In genomic region chr17:51154176-51154575, GRCh38 we compare ENCODE assay signal across 8 cellular contexts. TPM values are rescaled to one million over a fixed set of nuclear protein-coding genes. Genes with fewer than 3 reads are reported as not detected.
DNase-seq lines count a peak whose midpoint lies in the region; ATAC-seq and TF ChIP-seq lines count a peak whose summit lies in the region.

No MANE protein-coding gene starts in this region.

- peaks cover 17% of the 10 kb centered on the region for H3K36me3 ChIP-seq in ACC112 (ENCODE audit: insufficient read depth, low read length)
- H3K36me3 ChIP-seq in HEK293 (ENCODE audit: control insufficient read depth in 2 of 2, insufficient read depth in 1 of 2, low read length in 2 of 2), result peaks cover 22 to 39% of the 10 kb centered on the region in 2 experiments
- peaks cover 14% of the 10 kb centered on the region for H3K36me3 ChIP-seq in lower lobe of right lung

- H3K27me3 ChIP-seq in ACC112 (ENCODE audit: insufficient read depth, low read length) (no peaks in the 10 kb centered on the region), lower lobe of right lung (ENCODE audit: low read depth) (no peaks in the 10 kb centered on the region)

- H3K9me3 ChIP-seq in HEK293 (ENCODE audit: control insufficient read depth, insufficient read depth, low read depth, low read length) (no peaks in the 10 kb centered on the region), lower lobe of right lung (no peaks in the 10 kb centered on the region)

- TF ChIP-seq CTCF in HEK293 (tag by site-specific recombination; IDR thresholded peaks at IDR 0.05), result no peak
- no peak for TF ChIP-seq CTCF in lower lobe of right lung (IDR thresholded peaks at IDR 0.05)

- DNase-seq in astrocyte of the hippocampus (ENCODE audit: low read depth, low spot score) (peak; percentile 21), lower lobe of right lung (no peak), NK-92 (lab: John Stamatoyannopoulos, UW; ENCODE audit: unreplicated experiment) (no peak)
- DNase-seq in activated T-cell treated with anti-CD3 and anti-CD28 coated beads, Interleukin-2, amount 50 U/mL, for 48 hours, result no peak
- no peak for DNase-seq in activated CD4-positive, alpha-beta T cell treated with anti-CD3 and anti-CD28 coated beads for 1 hour

- intact Hi-C loops in lower lobe of right lung (cut with DNase I), result loop anchor here (5.0 kb wide), 1 partner anchor 152 kb away; no protein-coding TSS in a partner anchor

- H3K4me1 ChIP-seq in ACC112 (ENCODE audit: control insufficient read depth, insufficient read depth, low read length, unreplicated experiment) (peaks cover 15% of the 10 kb centered on the region), HEK293 (ENCODE audit: control insufficient read depth, insufficient read depth, low read length) (peaks cover 4% of the 10 kb centered on the region; the same call in 1 of the 2 replicates), lower lobe of right lung (peaks cover 20% of the 10 kb centered on the region)

- H3K4me3 ChIP-seq in ACC112 (ENCODE audit: low read depth, low read length) (peak overlapping the region; percentile 82), HEK293 (ENCODE audit: low read depth, low read length) (peak overlapping the region; percentile 72), lower lobe of right lung (peak overlapping the region; percentile 67)

- H2AFZ ChIP-seq in ACC112 (ENCODE audit: low read length, unreplicated experiment), result peak overlapping the region; percentile 49

- POLR2A ChIA-PET in HEK293 (lab: Yijun Ruan, JAX), result interaction anchor here (0.5 to 3.8 kb wide), 6 partner anchors 9 to 132 kb away, joined by 3 to 36 read pairs (median 7); partner anchors contain the start of genes NME2 and SPAG9

- CTCF ChIA-PET in HEK293 (lab: Yijun Ruan, JAX), result interaction anchor here (0.6 to 3.8 kb wide), 8 partner anchors 12 to 527 kb away, joined by 3 to 107 read pairs (median 5); partner anchors contain the start of genes NME2, SPAG9 and UTP18

- peaks cover 50% of the 10 kb centered on the region for H3K79me2 ChIP-seq in ACC112 (ENCODE audit: control insufficient read depth, insufficient read depth, low read length, unreplicated experiment)

- H3K27ac ChIP-seq in ACC112 (ENCODE audit: low read depth, low read length) (peak overlapping the region; percentile 44), HEK293 (ENCODE audit: extremely low read depth, low read depth, low read length) (peak overlapping the region; percentile 76; the same call in 1 of the 2 replicates), lower lobe of right lung (peak overlapping the region; percentile 81)

- no peak for ATAC-seq in lower lobe of right lung
- no peak for ATAC-seq in GM19397 (IDR thresholded peaks at IDR 0.05; ENCODE audit: unreplicated experiment)

TF ChIP-seq in HEK293, 187 proteins besides CTCF, POLR2A, EP300 and RAD21:
- TF ChIP-seq ZNF404 (tag by site-specific recombination; IDR thresholded peaks at IDR 0.05) (no peak), ZBTB48 (tag by site-specific recombination; IDR thresholded peaks at IDR 0.05) (peak; percentile 91)

RNA-seq across cellular contexts. Expression of gene NME1, which starts 0.8 kb away (rescaled TPM):
- total RNA-seq in lower lobe of right lung, result 24.0 TPM

RNA-seq across cellular contexts. Expression of gene NME2, which starts 12.0 kb away (rescaled TPM):
- total RNA-seq in lower lobe of right lung, result 321 TPM

RNA-seq across cellular contexts. Expression of gene SPAG9, which starts 33.5 kb away (rescaled TPM):
- total RNA-seq in lower lobe of right lung, result 108 TPM
